Comparison of ENCODE assay signal across 20 cellular contexts in the genomic region with DNA sequence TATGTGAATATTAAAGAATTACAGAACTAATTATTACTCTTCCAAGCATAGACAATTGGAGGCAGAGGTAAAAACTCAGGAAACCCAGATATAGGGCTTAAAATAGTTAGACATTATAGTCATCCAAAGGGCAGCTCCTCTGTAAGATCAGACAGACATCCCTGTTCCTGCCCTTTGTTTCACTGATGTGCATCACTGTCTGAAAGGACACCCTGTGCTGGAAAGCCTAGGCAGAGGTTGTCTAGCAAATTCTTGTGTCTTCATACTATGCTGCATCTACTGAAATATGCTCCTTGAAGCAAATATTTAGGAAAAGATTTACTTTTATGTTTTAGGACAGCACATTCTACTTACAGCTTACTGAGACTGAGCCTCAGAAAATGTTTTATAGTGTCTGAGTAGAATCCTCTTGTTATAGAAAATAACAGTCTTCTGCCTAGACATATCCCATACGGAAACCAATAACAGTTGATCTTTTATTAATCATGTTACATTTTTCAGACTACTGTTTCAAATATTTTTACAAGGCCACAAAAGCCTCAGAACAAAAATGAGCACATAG.
DNase-seq lines count a peak whose midpoint lies in the region; ATAC-seq, FAIRE-seq and TF ChIP-seq lines count a peak whose summit lies in the region.
"Had no signal": no experiment of that assay in that cellular context is flagged by ENCODE, and none has a peak within 500 bp of the region (broad histone marks: within the 10 kb centered on the region; RNA-seq: fewer than 3 reads in every experiment).

No MANE protein-coding gene starts in this region.

- H3K36me3 ChIP-seq in sigmoid colon: no peaks in the 10 kb centered on the region
- H3K36me3 ChIP-seq: ascending aorta, HAP-1, heart right ventricle, right lobe of liver had no signal

- TF ChIP-seq POLR2A in H54 (IDR thresholded peaks at IDR 0.05; ENCODE audit: low read depth, low read length): no peak
- no peak for TF ChIP-seq POLR2A in sigmoid colon (IDR thresholded peaks at IDR 0.05)

- no peak for TF ChIP-seq EP300 in sigmoid colon (IDR thresholded peaks at IDR 0.05)

- FAIRE-seq in H54 (lab: Jason Lieb, UNC): peak; percentile 53

- ATAC-seq in GM21381 (IDR thresholded peaks at IDR 0.05; ENCODE audit: unreplicated experiment): no peak
- ATAC-seq: activated CD8-positive, alpha-beta T cell treated with anti-CD3 and anti-CD28 coated beads, Interleukin-2, amount 10 ng/mL, durations not matched to agents 7 days and 5 days; CD8-positive, alpha-beta T cell; heart right ventricle; natural killer cell; right lobe of liver had no signal

- H3K4me3 ChIP-seq in fibroblast of pulmonary artery (replicated peaks; ENCODE audit: low read depth, low read length): no peak overlapping the region
- H3K4me3 ChIP-seq in sigmoid colon: no peak overlapping the region
- H3K4me3 ChIP-seq: ascending aorta, HAP-1, heart right ventricle, right lobe of liver had no signal

- H3K9me3 ChIP-seq in sigmoid colon: no peaks in the 10 kb centered on the region
- H3K9me3 ChIP-seq: ascending aorta, HAP-1, heart right ventricle, right lobe of liver had no signal

- DNase-seq in H54 (ENCODE audit: insufficient read length, low spot score) (no peak), amniotic epithelial cell (ENCODE audit: low read depth) (peak; percentile 73), fibroblast of pulmonary artery (ENCODE audit: low read depth) (peak; percentile 53), sigmoid colon (no peak), ureter (ENCODE audit: low spot score) (no peak), NCI-H187 (lab: John Stamatoyannopoulos, UW) (no peak), NCI-H345 (lab: John Stamatoyannopoulos, UW) (no peak)
- DNase-seq: activated CD8-positive, alpha-beta T cell treated with anti-CD3 and anti-CD28 coated beads, Interleukin-2, amount 10 ng/mL, durations not matched to agents 7 days and 5 days; activated effector memory CD4-positive, alpha-beta T cell treated with Interleukin-2 at 50 U/mL for 16 hours; CD8-positive, alpha-beta T cell; effector memory CD4-positive, alpha-beta T cell; GF-D8; heart right ventricle; natural killer cell; NK-92 treated with Interleukin-12 subunit alpha and Interleukin-12 subunit beta, amount 100 ng/mL, for 24 hours; right lobe of liver; SIG-M5 had no signal

- TF ChIP-seq CTCF in fibroblast of pulmonary artery (IDR thresholded peaks at IDR 0.05; ENCODE audit: low read length, missing control alignments): no peak
- no peak for TF ChIP-seq CTCF in sigmoid colon (IDR thresholded peaks at IDR 0.05)

- peaks cover 0 to 18% (median 15%) of the 10 kb centered on the region in 4 donors for H3K4me1 ChIP-seq in sigmoid colon
- H3K4me1 ChIP-seq: ascending aorta, heart right ventricle, right lobe of liver had no signal

- intact Hi-C loops in sigmoid colon (cut with DNase I): no loop called here

- WGBS in sigmoid colon, 2 donors: 82 to 85% methylated on average over 1 of the region's 1 CpG

- H3K27ac ChIP-seq in sigmoid colon: peak overlapping the region; percentile 3 to 68 (median 28)
- H3K27ac ChIP-seq: ascending aorta, heart right ventricle, right lobe of liver had no signal

- H3K27me3 ChIP-seq in sigmoid colon: no peaks in the 10 kb centered on the region
- H3K27me3 ChIP-seq: ascending aorta, heart right ventricle, right lobe of liver had no signal

Comparison
In these comparisons a context has a peak if more than half of its experiments do, and no peak if none do; other contexts are left out.
1. DNase-seq: peak in amniotic epithelial cell (single experiment) and fibroblast of pulmonary artery (single experiment); none in H54 (single experiment), sigmoid colon (single experiment), ureter (single experiment), NCI-H187 (0 of 2) and NCI-H345 (single experiment).